2 cellular contexts compared by ENCODE assay signal in genomic region chr6:143609972-143610371, GRCh38.
A peak's percentile ranks its signal among the peaks of the same experiment; 100 is the strongest.
TF ChIP-seq lines count a peak whose summit lies in the region.

No MANE protein-coding gene starts in this region.

TF ChIP-seq in HepG2, 621 proteins besides CTCF, POLR2A, EP300 and RAD21:
- TF ChIP-seq CHCHD3 (CRISPR knock-in tag; IDR thresholded peaks at IDR 0.05) = no peak
- TF ChIP-seq MAFF (IDR thresholded peaks at IDR 0.05; ENCODE audit: low read depth, low read length) = 0 out of 2 replicates have a peak, but pooled peaks have one; percentile 38
- TF ChIP-seq MAFK (conservative IDR thresholded peaks at IDR 0.05 in 1 of 2, IDR thresholded peaks at IDR 0.05 in 1 of 2; ENCODE audit: low read length in 2 of 2) = peak; percentile 51 to 66; a peak in 3 of 4 replicates

TF ChIP-seq in HEK293, 187 proteins besides CTCF, POLR2A, EP300 and RAD21:
- TF ChIP-seq WT1 (tag by site-specific recombination; IDR thresholded peaks at IDR 0.05) (peak; percentile 20; the same call in 1 of the 2 replicates), ZNF121 (tag by site-specific recombination; IDR thresholded peaks at IDR 0.05) (no peak)
